In the genomic region with DNA sequence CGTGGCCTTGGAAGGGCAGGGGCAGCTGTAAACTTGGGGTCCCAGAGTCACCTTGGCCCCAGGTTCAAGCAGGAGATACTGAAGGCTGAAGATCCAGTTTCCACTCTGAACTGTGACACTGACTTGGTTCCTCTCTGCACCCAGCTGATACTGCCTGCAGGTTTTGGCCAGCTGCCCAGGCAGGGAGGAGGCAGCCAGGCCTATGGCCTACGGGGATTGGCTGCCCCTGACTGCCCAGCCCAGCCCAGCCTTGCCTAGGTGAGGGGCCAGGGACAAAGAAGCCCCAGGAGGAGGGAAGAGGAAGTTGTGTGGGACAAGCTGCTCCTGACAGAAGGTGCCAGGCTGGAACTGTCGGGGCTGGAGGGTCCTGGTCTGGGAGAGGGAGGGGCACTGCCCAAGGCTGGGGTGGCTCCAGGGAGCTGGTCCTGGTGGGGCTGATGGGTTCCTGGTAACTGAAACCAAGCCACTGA, we compare ENCODE assay signal across 1 cellular context.
TF ChIP-seq lines count a peak whose summit lies in the region.

No MANE protein-coding gene starts in this region.

TF ChIP-seq in WTC11, 78 proteins besides CTCF, POLR2A, EP300 and RAD21 (continued from another document):
- TF ChIP-seq SOX15 (CRISPR knock-in tag; IDR thresholded peaks at IDR 0.05) (no peak), ZBTB21 (CRISPR knock-in tag; IDR thresholded peaks at IDR 0.05; ENCODE audit: borderline replicate concordance) (no peak), OVOL2 (CRISPR knock-in tag; IDR thresholded peaks at IDR 0.05; ENCODE audit: borderline replicate concordance) (no peak)
- TF ChIP-seq, protein P1, sequence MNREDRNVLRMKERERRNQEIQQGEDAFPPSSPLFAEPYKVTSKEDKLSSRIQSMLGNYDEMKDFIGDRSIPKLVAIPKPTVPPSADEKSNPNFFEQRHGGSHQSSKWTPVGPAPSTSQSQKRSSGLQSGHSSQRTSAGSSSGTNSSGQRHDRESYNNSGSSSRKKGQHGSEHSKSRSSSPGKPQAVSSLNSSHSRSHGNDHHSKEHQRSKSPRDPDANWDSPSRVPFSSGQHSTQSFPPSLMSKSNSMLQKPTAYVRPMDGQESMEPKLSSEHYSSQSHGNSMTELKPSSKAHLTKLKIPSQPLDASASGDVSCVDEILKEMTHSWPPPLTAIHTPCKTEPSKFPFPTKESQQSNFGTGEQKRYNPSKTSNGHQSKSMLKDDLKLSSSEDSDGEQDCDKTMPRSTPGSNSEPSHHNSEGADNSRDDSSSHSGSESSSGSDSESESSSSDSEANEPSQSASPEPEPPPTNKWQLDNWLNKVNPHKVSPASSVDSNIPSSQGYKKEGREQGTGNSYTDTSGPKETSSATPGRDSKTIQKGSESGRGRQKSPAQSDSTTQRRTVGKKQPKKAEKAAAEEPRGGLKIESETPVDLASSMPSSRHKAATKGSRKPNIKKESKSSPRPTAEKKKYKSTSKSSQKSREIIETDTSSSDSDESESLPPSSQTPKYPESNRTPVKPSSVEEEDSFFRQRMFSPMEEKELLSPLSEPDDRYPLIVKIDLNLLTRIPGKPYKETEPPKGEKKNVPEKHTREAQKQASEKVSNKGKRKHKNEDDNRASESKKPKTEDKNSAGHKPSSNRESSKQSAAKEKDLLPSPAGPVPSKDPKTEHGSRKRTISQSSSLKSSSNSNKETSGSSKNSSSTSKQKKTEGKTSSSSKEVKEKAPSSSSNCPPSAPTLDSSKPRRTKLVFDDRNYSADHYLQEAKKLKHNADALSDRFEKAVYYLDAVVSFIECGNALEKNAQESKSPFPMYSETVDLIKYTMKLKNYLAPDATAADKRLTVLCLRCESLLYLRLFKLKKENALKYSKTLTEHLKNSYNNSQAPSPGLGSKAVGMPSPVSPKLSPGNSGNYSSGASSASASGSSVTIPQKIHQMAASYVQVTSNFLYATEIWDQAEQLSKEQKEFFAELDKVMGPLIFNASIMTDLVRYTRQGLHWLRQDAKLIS (CRISPR knock-in tag; IDR thresholded peaks at IDR 0.05; ENCODE audit: borderline replicate concordance) = no peak
- TF ChIP-seq, protein P2, sequence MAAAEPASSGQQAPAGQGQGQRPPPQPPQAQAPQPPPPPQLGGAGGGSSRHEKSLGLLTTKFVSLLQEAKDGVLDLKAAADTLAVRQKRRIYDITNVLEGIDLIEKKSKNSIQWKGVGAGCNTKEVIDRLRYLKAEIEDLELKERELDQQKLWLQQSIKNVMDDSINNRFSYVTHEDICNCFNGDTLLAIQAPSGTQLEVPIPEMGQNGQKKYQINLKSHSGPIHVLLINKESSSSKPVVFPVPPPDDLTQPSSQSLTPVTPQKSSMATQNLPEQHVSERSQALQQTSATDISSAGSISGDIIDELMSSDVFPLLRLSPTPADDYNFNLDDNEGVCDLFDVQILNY (CRISPR knock-in tag; IDR thresholded peaks at IDR 0.05) = no peak
TF ChIP-seq in WTC11: peak in this region for 0.
